3 cellular contexts compared by ENCODE assay signal in genomic region chr4:118249890-118250289, GRCh38.
"Had no signal": no experiment of that assay in that cellular context is flagged by ENCODE, and none has a peak within 500 bp of the region (broad histone marks: within the 10 kb centered on the region; RNA-seq: fewer than 3 reads in every experiment).

No MANE protein-coding gene starts in this region.

- DNase-seq: GDM1, GF-D8 had no signal

- H3K4me3 ChIP-seq: GM12878 had no signal

- ATAC-seq: GM12878 had no signal
